8 cellular contexts compared by ENCODE assay signal in the genomic region with DNA sequence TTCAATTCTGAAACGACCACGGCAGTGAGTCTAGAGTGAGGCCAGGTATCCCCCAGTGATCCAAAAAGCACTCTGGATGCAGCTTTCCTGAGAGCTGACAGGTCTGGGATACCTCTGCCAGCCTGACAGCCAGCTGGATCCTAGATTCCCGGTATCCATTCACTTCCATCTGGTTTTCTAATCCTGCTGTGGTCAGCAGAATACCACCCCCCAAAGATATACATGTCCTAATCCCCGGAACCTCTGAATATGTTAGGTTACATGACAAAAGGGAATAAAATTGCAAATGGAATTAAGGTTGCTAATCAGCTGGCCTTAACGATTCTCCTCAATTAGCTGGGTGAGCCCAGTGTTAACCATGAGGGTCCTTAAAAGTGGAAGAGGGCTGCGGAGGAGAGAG. TPM values are rescaled to one million over a fixed set of nuclear protein-coding genes. Genes with fewer than 3 reads are reported as not detected.
DNase-seq lines count a peak whose midpoint lies in the region; ATAC-seq and TF ChIP-seq lines count a peak whose summit lies in the region.

No MANE protein-coding gene starts in this region.

- H3K4me3 ChIP-seq in HCT116 (replicated peaks in 1 of 2; ENCODE audit: low read depth in 1 of 2, low read length in 2 of 2) (peak overlapping the region; percentile 98 to 99), WERI-Rb-1 (ENCODE audit: low read depth, low read length) (peak overlapping the region; percentile 97), right cardiac atrium (ENCODE audit: low read length) (peak overlapping the region; percentile 76), skin epidermis (peak overlapping the region in 2 of 7 experiments; percentile 55 to 77)

- TF ChIP-seq CTCF in HCT116 (IDR thresholded peaks at IDR 0.05 in 2 of 3, conservative IDR thresholded peaks at IDR 0.05 in 1 of 3; ENCODE audit: borderline replicate concordance in 1 of 3, insufficient read depth in 1 of 3, low read depth in 2 of 3, low read length in 2 of 3) (no peak), WERI-Rb-1 (IDR thresholded peaks at IDR 0.05; ENCODE audit: low read depth, low read length) (no peak)

- H3K36me3 ChIP-seq in HCT116 (ENCODE audit: control insufficient read depth in 1 of 2, insufficient read depth in 2 of 2, low read length in 2 of 2) (no peaks in the 10 kb centered on the region), WERI-Rb-1 (peaks cover 30% of the 10 kb centered on the region)

- H3K4me2 ChIP-seq in HCT116 (ENCODE audit: low read length) = peak overlapping the region; percentile 97

- CTCF ChIA-PET in HCT116 (lab: Charles Lee) = no interaction called here
- CTCF ChIA-PET in HEK293T (lab: Yijun Ruan, JAX) = interaction anchor here (0.7 kb wide), 1 partner anchor 217 kb away, joined by 3 read pairs; no protein-coding TSS in a partner anchor

- no peaks in the 10 kb centered on the region for H4K20me1 ChIP-seq in HCT116 (ENCODE audit: insufficient read depth)

- H3K27ac ChIP-seq in HCT116 (ENCODE audit: low read depth, low read length) (no peak overlapping the region), WERI-Rb-1 (peak overlapping the region; percentile 99), right cardiac atrium (ENCODE audit: low read length) (no peak overlapping the region), skin epidermis (peak overlapping the region in 13 of 21 experiments; percentile 80 to 93 (median 91))

- H3K9me2 ChIP-seq in HCT116 (ENCODE audit: insufficient read depth) = no peaks in the 10 kb centered on the region

- RAD21 ChIA-PET in HCT116 (lab: Charles Lee; ENCODE audit: low non-redundant PET in 1 of 2, low total read pairs in 2 of 2, uncharacterized antibody in 2 of 2, unreplicated experiment in 2 of 2) = no interaction called here

- H3K9me3 ChIP-seq in HCT116 (ENCODE audit: control insufficient read depth in 1 of 2, insufficient read depth in 1 of 2, low read depth in 1 of 2, low read length in 2 of 2) (no peaks in the 10 kb centered on the region), WERI-Rb-1 (ENCODE audit: severe bottlenecking) (no peaks in the 10 kb centered on the region), right cardiac atrium (ENCODE audit: control insufficient read depth, low read length) (no peaks in the 10 kb centered on the region)

- no peaks in the 10 kb centered on the region for H3K27me3 ChIP-seq in HCT116 (ENCODE audit: insufficient read depth, low read length)
- no peaks in the 10 kb centered on the region for H3K27me3 ChIP-seq in WERI-Rb-1 (ENCODE audit: insufficient read depth, low read depth, severe bottlenecking)
- no peaks in the 10 kb centered on the region for H3K27me3 ChIP-seq in right cardiac atrium (ENCODE audit: control insufficient read depth, insufficient read depth)

- no TSS peak for BruUV-seq in HCT116 (replicated peaks; lab: Mats Ljungman, UMichigan)

- H3K79me2 ChIP-seq in HCT116 (ENCODE audit: insufficient read depth, low read length) = peaks cover 39% of the 10 kb centered on the region

- ATAC-seq in HCT116 (no peak), right cardiac atrium (no peak), GM19023 (IDR thresholded peaks at IDR 0.05; ENCODE audit: unreplicated experiment) (no peak)

- no peak for TF ChIP-seq RAD21 in HCT116 (IDR thresholded peaks at IDR 0.05; ENCODE audit: low read depth)

- H2AFZ ChIP-seq in HCT116 (ENCODE audit: low read depth, low read length, poor library complexity, severe bottlenecking) = no peak overlapping the region

- H3K4me1 ChIP-seq in HCT116 (ENCODE audit: control insufficient read depth in 1 of 2, insufficient read depth in 2 of 2, low read length in 2 of 2) (peaks cover 3 to 39% of the 10 kb centered on the region in 2 experiments; a peak in 3 of 4 replicates), right cardiac atrium (ENCODE audit: control insufficient read depth, insufficient read depth, low read length) (no peaks in the 10 kb centered on the region)

- no peak for TF ChIP-seq POLR2A in HCT116 (IDR thresholded peaks at IDR 0.05; ENCODE audit: borderline replicate concordance, extremely low read depth, insufficient read depth, insufficient read length)

- POLR2A ChIA-PET in HCT116 (lab: Charles Lee) (interaction anchor here (2.0 kb wide), 1 partner anchor 13 kb away, joined by 5 read pairs; no protein-coding TSS in a partner anchor), HEK293T (lab: Yijun Ruan, JAX) (interaction anchor here (0.8 to 2.7 kb wide), 7 partner anchors 15 to 208 kb away, joined by 3 to 18 read pairs (median 4); a partner anchor contains a TSS)

- intact Hi-C loops in HCT116 (cut with micrococcal nuclease) (no loop called here), right cardiac atrium (cut with DNase I) (no loop called here)

- 48% methylated on average over 6 of the region's 6 CpGs for WGBS in right cardiac atrium

- DNase-seq in HCT116 (ENCODE audit: low read depth, low spot score) (no peak), WERI-Rb-1 (peak; percentile 59), right cardiac atrium (no peak), DMS 273 treated with DMSO at 0.1 percent for 48 hours (lab: John Stamatoyannopoulos, UW) (no peak), NCI-H1048 (lab: John Stamatoyannopoulos, UW) (no peak), HEK293T (ENCODE audit: extremely low spot score) (no peak)

- peak overlapping the region; percentile 86 for H3K9ac ChIP-seq in HCT116 (ENCODE audit: low read length)

TF ChIP-seq in HCT116, 20 proteins besides CTCF, POLR2A, EP300 and RAD21 (continues in another document):
- TF ChIP-seq ZNF274 (IDR thresholded peaks at IDR 0.05; ENCODE audit: low read depth, low read length) = no peak
- TF ChIP-seq, protein P1, sequence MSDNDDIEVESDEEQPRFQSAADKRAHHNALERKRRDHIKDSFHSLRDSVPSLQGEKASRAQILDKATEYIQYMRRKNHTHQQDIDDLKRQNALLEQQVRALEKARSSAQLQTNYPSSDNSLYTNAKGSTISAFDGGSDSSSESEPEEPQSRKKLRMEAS (IDR thresholded peaks at IDR 0.05) = no peak
- no peak for TF ChIP-seq EZH2phosphoT487 (IDR thresholded peaks at IDR 0.05; ENCODE audit: borderline replicate concordance)
- TF ChIP-seq, protein P2, sequence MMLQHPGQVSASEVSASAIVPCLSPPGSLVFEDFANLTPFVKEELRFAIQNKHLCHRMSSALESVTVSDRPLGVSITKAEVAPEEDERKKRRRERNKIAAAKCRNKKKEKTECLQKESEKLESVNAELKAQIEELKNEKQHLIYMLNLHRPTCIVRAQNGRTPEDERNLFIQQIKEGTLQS (IDR thresholded peaks at IDR 0.05) = no peak
- no peak for TF ChIP-seq EZH2 (IDR thresholded peaks at IDR 0.05)

TF ChIP-seq in HEK293T, 16 proteins besides CTCF, POLR2A, EP300 and RAD21:
- TF ChIP-seq FOXK2 (IDR thresholded peaks at IDR 0.05) (no peak), NFRKB (IDR thresholded peaks at IDR 0.05) (no peak), ELF4 (IDR thresholded peaks at IDR 0.05) (no peak)

RNA-seq across cellular contexts. Expression of a gene that starts 1.4 kb away (rescaled TPM):
- total RNA-seq in HCT116 (2021; ENCODE audit: unreplicated experiment) (5.3 TPM), right cardiac atrium (1 to 10 TPM; 6.3 to 7.9 (median 7.6) TPM)
- 2.2 and 3.0 TPM in 2 replicates for polyA plus RNA-seq in HCT116 (2012)
- 3.2 TPM for polyA plus RNA-seq in right cardiac atrium

RNA-seq across cellular contexts. Expression of a gene that starts 25.8 kb away (rescaled TPM):
- total RNA-seq in HCT116 (2021; ENCODE audit: unreplicated experiment) = 16.8 TPM
- 14.7 and 15.3 TPM in 2 replicates for polyA plus RNA-seq in HCT116 (2012)
- total RNA-seq in right cardiac atrium = 10 to 100 TPM; 12.2 to 16.6 (median 13.3) TPM
- polyA plus RNA-seq in right cardiac atrium = 15.4 TPM

RNA-seq across cellular contexts. Expression of a gene that starts 28.4 kb away (rescaled TPM):
- total RNA-seq in HCT116 (2021; ENCODE audit: unreplicated experiment) (2,679 TPM), right cardiac atrium (100 to 1,000 TPM; 535 to 714 (median 622) TPM)
- 5,001 and 5,019 TPM in 2 replicates for polyA plus RNA-seq in HCT116 (2012)
- polyA plus RNA-seq in right cardiac atrium = 1,268 TPM

RNA-seq across cellular contexts. Expression of a gene that starts 28.5 kb away (rescaled TPM):
- total RNA-seq in HCT116 (2021; ENCODE audit: unreplicated experiment) = 25.9 TPM
- 21.0 and 23.3 TPM in 2 replicates for polyA plus RNA-seq in HCT116 (2012)
- 10 to 100 TPM; 14.4 to 23.3 (median 21.1) TPM for total RNA-seq in right cardiac atrium
- polyA plus RNA-seq in right cardiac atrium = 23.8 TPM

Comparison
In these comparisons a context has a peak if more than half of its experiments do, and no peak if none do; other contexts are left out.
1. H3K27ac ChIP-seq: peak in WERI-Rb-1 (single experiment) and skin epidermis (13 of 21); none in HCT116 (single experiment) and right cardiac atrium (single experiment).